In the genomic region with DNA sequence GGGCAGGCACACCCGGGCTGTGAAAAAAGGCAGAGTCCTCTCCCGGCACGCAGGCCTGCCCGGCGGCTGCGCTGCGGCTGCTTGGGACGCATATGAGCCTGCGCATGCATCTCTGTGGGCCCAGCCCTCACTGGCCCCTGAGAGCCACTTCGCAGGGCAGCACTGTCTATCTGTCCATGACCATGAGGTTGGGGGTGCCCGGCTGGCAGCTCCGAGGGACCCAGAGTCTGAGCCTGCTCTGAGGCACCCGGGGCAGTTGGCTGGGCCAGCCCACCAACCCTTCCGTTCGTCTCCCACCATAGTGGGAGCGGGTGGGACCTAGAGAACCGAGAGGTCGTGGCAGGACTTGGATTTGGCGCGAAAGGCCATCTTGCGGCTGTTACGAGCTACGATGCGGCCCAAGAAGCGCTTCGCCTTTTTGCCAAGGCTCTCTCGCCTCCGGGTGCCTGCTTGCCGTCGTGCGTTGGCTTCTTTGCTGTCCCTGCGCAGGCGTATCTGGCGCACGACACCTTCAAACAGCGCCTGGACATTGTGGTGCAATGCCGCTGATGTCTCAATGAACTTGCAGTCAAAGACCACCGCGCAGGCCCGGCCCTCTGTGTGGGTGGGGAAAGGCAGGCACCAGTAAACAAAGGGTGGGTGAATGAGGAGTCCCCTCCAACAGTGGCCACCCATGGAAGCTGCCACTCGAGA, we compare ENCODE assay signal across 15 cellular contexts. TPM values are rescaled to one million over a fixed set of nuclear protein-coding genes. Genes with fewer than 3 reads are reported as not detected.
"Had no signal": no experiment of that assay in that cellular context is flagged by ENCODE, and none has a peak within 500 bp of the region (broad histone marks: within the 10 kb centered on the region; RNA-seq: fewer than 3 reads in every experiment).

No MANE protein-coding gene starts in this region.

- H3K4me3 ChIP-seq: SJCRH30, transverse colon had no signal

- DNase-seq: activated CD4-positive, CD25-positive, alpha-beta regulatory T cell treated with anti-CD3 and anti-CD28 coated beads, Interleukin-2, amount 50 U/mL, for 72 hours; activated CD8-positive, alpha-beta memory T cell treated with anti-CD3 and anti-CD28 coated beads, Interleukin-2, amount 50 U/mL, for 4 hours; activated CD8-positive, alpha-beta T cell treated with anti-CD3 and anti-CD28 coated beads for 36 hours; activated naive CD8-positive, alpha-beta T cell treated with anti-CD3 and anti-CD28 coated beads, Interleukin-2, amount 10 ng/mL, durations not matched to agents 7 days and 5 days; activated T-cell treated with anti-CD3 and anti-CD28 coated beads, Interleukin-2, amount 50 U/mL, for 72 hours; anterior cingulate cortex; left colon; occipital lobe; SJCRH30; small intestine; SW 1271; transverse colon had no signal

- H3K36me3 ChIP-seq: breast epithelium, SJCRH30, transverse colon had no signal

- H3K27ac ChIP-seq: SJCRH30 had no signal

- H3K9me3 ChIP-seq: breast epithelium, SJCRH30, transverse colon had no signal

- ATAC-seq: activated CD8-positive, alpha-beta T cell treated with anti-CD3 and anti-CD28 coated beads for 36 hours; activated T-cell treated with anti-CD3 and anti-CD28 coated beads, Interleukin-2, amount 50 U/mL, for 72 hours; left colon; natural killer cell treated with Interleukin-12 subunit alpha and Interleukin-12 subunit beta and Interleukin-15 and Interleukin-18, amount 100 ng/mL, for 72 hours had no signal

RNA-seq across cellular contexts. Expression of a gene that starts 3.2 kb away (rescaled TPM):
- total RNA-seq: activated CD8-positive, alpha-beta T cell treated with anti-CD3 and anti-CD28 coated beads for 36 hours; activated naive CD8-positive, alpha-beta T cell treated with anti-CD3 and anti-CD28 coated beads, Interleukin-2, amount 10 ng/mL, durations not matched to agents 7 days and 5 days; activated T-cell treated with anti-CD3 and anti-CD28 coated beads, Interleukin-2, amount 50 U/mL, for 72 hours; breast epithelium; frontal cortex; natural killer cell treated with Interleukin-12 subunit alpha and Interleukin-12 subunit beta and Interleukin-15 and Interleukin-18, amount 100 ng/mL, for 72 hours; occipital lobe; SJCRH30 had no signal
